26 cellular contexts compared by ENCODE assay signal in the genomic region with DNA sequence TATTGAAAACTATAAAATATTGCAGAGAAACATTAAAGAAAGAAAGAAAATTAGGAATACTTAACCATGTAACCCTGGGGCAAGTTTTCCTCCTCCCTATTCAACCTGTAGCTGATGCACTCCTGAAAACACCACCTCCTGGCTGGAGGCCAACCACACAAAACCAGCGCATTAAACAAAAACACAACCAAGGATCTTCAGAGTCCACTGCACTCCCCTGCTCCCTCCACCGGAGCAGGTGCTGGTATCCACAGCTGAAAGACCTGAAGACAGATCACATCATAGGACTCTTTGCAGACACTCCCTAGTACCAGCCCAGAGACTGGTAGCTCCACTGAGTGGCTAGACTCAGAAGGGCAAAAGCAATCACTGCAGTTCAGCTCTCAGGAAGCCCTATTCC.
"Had no signal": no experiment of that assay in that cellular context is flagged by ENCODE, and none has a peak within 500 bp of the region (broad histone marks: within the 10 kb centered on the region; RNA-seq: fewer than 3 reads in every experiment).

No MANE protein-coding gene starts in this region.

- H3K36me3 ChIP-seq: gastroesophageal sphincter, heart left ventricle, left lung, neural progenitor cell, right lobe of liver, suprapubic skin, vagina had no signal

- H3K27me3 ChIP-seq: gastroesophageal sphincter, hepatocyte, right lobe of liver, vagina had no signal

- H3K27ac ChIP-seq: dorsolateral prefrontal cortex, foreskin keratinocyte, gastroesophageal sphincter, heart left ventricle, hepatocyte, left lung, neural progenitor cell, parathyroid adenoma, right lobe of liver, suprapubic skin, vagina had no signal

- H3K4me1 ChIP-seq: foreskin keratinocyte, neural progenitor cell, parathyroid adenoma had no signal

- DNase-seq: cortex of kidney; dorsolateral prefrontal cortex; effector CD4-positive, alpha-beta T cell; foreskin keratinocyte; heart left ventricle; kidney; left cardiac atrium; left lung; mesenchymal stem cell; mucosa of descending colon; naive B cell; right lobe of liver; small intestine; stimulated activated CD4-positive, alpha-beta T cell treated with anti-CD3 and anti-CD28 coated beads, Interleukin-15, amount 100 ng/mL, for 24 hours; stimulated activated CD4-positive, alpha-beta T cell treated with anti-CD3 and anti-CD28 coated beads, Interleukin-4, amount 100 ng/mL, for 1 hour; stimulated activated CD8-positive, alpha-beta memory T cell treated with anti-CD3 and anti-CD28 coated beads, Interleukin-4, amount 100 ng/mL, for 48 hours; stimulated activated naive CD4-positive, alpha-beta T cell; stimulated activated naive CD8-positive, alpha-beta T cell treated with anti-CD3 and anti-CD28 coated beads, Interleukin-15, amount 100 ng/mL, for 72 hours; trophoblast cell had no signal

- H3K4me3 ChIP-seq: dorsolateral prefrontal cortex, gastroesophageal sphincter, heart left ventricle, hepatocyte, left lung, mucosa of descending colon, neural progenitor cell, right lobe of liver, suprapubic skin, vagina had no signal

- ATAC-seq: foreskin keratinocyte; gastroesophageal sphincter; heart left ventricle; left cardiac atrium; left lung; mucosa of descending colon; natural killer cell treated with Interleukin-12 subunit alpha and Interleukin-12 subunit beta and Interleukin-15 and Interleukin-18, amount 100 ng/mL, for 72 hours; right lobe of liver; stimulated activated naive CD8-positive, alpha-beta T cell treated with anti-CD3 and anti-CD28 coated beads, Interleukin-15, amount 100 ng/mL, for 72 hours had no signal

- H3K9me3 ChIP-seq: left lung, mucosa of descending colon, right lobe of liver, suprapubic skin, vagina had no signal
